ENCODE assay signal across 23 cellular contexts in genomic region chr22:47000888-47001287, GRCh38.
DNase-seq lines count a peak whose midpoint lies in the region; ATAC-seq and TF ChIP-seq lines count a peak whose summit lies in the region.
"Had no signal": no experiment of that assay in that cellular context is flagged by ENCODE, and none has a peak within 500 bp of the region (broad histone marks: within the 10 kb centered on the region; RNA-seq: fewer than 3 reads in every experiment).

No MANE protein-coding gene starts in this region.

- H3K4me3 ChIP-seq in A673 (ENCODE audit: low read depth, low read length, poor library complexity, severe bottlenecking) (no peak overlapping the region), right atrium auricular region (no peak overlapping the region)
- H3K4me3 ChIP-seq: BLaER1 treated with 17β-estradiol and CSF1 and Interleukin-3, amounts not matched to agents 10 nM and 100 nM; GM23338; K562; pancreas; PC-9; stomach had no signal

- peaks cover 22% of the 10 kb centered on the region for H3K4me1 Mint-ChIP-seq in activated T-helper 17 cell treated with anti-CD3 and anti-CD28 coated beads, Interleukin-2, amount 50 U/mL, for 72 hours

- no peaks in the 10 kb centered on the region for H3K9me3 ChIP-seq in A673 (ENCODE audit: low read depth, low read length, poor library complexity, severe bottlenecking)
- H3K9me3 ChIP-seq in right atrium auricular region = no peaks in the 10 kb centered on the region
- H3K9me3 ChIP-seq: pancreas, stomach had no signal

- H3K4me1 ChIP-seq in A673 (ENCODE audit: insufficient read depth, low read length, poor library complexity, severe bottlenecking) (no peaks in the 10 kb centered on the region), right atrium auricular region (no peaks in the 10 kb centered on the region)
- H3K4me1 ChIP-seq: stomach had no signal

- ATAC-seq in GM18498 (IDR thresholded peaks at IDR 0.05; ENCODE audit: unreplicated experiment) (peak; percentile 41), HG03196 (IDR thresholded peaks at IDR 0.05; ENCODE audit: unreplicated experiment) (peak; percentile 53), GM18870 (IDR thresholded peaks at IDR 0.05; ENCODE audit: unreplicated experiment) (no peak), sciatic nerve (no peak)
- ATAC-seq in activated T-helper 17 cell treated with anti-CD3 and anti-CD28 coated beads, Interleukin-2, amount 50 U/mL, for 72 hours (replicated peaks) = peak; percentile 78
- ATAC-seq: GM23338, K562, left cardiac atrium, pancreas, SK-N-SH treated with all-trans-retinoic acid at 6 μM for 48 hours had no signal

- peak overlapping the region; percentile 94 for H3K27ac Mint-ChIP-seq in activated T-helper 17 cell treated with anti-CD3 and anti-CD28 coated beads, Interleukin-2, amount 50 U/mL, for 72 hours

- POLR2A ChIA-PET in A673 (lab: Charles Lee; ENCODE audit: low non-redundant PET) = no interaction called here

- CTCF ChIA-PET in A673 (lab: Charles Lee) = no interaction called here

- no TSS peak for BruUV-seq in A673 (replicated peaks; lab: Mats Ljungman, UMichigan)

- H3K36me3 ChIP-seq in A673 (ENCODE audit: insufficient read depth, low read length, poor library complexity, severe bottlenecking) = no peaks in the 10 kb centered on the region
- H3K36me3 ChIP-seq in right atrium auricular region = no peaks in the 10 kb centered on the region
- H3K36me3 ChIP-seq: pancreas had no signal

- intact Hi-C loops in A673 (cut with micrococcal nuclease; ENCODE audit: unreplicated experiment) (no loop called here), sciatic nerve (cut with DNase I) (no loop called here)

- H3K27ac ChIP-seq in A673 (ENCODE audit: low read depth, low read length, poor library complexity, severe bottlenecking) (no peak overlapping the region), right atrium auricular region (no peak overlapping the region)
- H3K27ac ChIP-seq: BLaER1 treated with 17β-estradiol and CSF1 and Interleukin-3, amounts not matched to agents 10 nM and 100 nM; pancreas; PC-9; stomach; VCaP had no signal

- peaks cover 50% of the 10 kb centered on the region for H3K36me3 Mint-ChIP-seq in activated T-helper 17 cell treated with anti-CD3 and anti-CD28 coated beads, Interleukin-2, amount 50 U/mL, for 72 hours (ENCODE audit: low read depth)

- TF ChIP-seq CTCF in A673 (conservative IDR thresholded peaks at IDR 0.05; ENCODE audit: low read depth, low read length) (no peak), right atrium auricular region (IDR thresholded peaks at IDR 0.05) (no peak)

- no peaks in the 10 kb centered on the region for H3K9me3 Mint-ChIP-seq in activated T-helper 17 cell treated with anti-CD3 and anti-CD28 coated beads, Interleukin-2, amount 50 U/mL, for 72 hours
- H3K9me3 Mint-ChIP-seq: central memory CD8-positive, alpha-beta T cell; GM23338 had no signal

- peak; percentile 33 for DNase-seq in CMK (ENCODE audit: low read depth)
- no peak for DNase-seq in A673 (ENCODE audit: low spot score)
- DNase-seq in sciatic nerve (ENCODE audit: low spot score) = no peak
- DNase-seq in right atrium auricular region (ENCODE audit: low spot score) = no peak
- DNase-seq: activated CD8-positive, alpha-beta memory T cell treated with anti-CD3 and anti-CD28 coated beads, Interleukin-2, amount 50 U/mL, for 4 hours; DND-41; left cardiac atrium; NCI-H1436 treated with DMSO at 0.1 percent for 48 hours; NCI-H510A treated with DMSO at 0.1 percent for 48 hours; pancreas; PC-9; small intestine; stomach had no signal

- peak overlapping the region; percentile 73 for H3K4me3 Mint-ChIP-seq in activated T-helper 17 cell treated with anti-CD3 and anti-CD28 coated beads, Interleukin-2, amount 50 U/mL, for 72 hours
- H3K4me3 Mint-ChIP-seq: central memory CD8-positive, alpha-beta T cell; GM23338 had no signal

- no peaks in the 10 kb centered on the region for H3K27me3 Mint-ChIP-seq in activated T-helper 17 cell treated with anti-CD3 and anti-CD28 coated beads, Interleukin-2, amount 50 U/mL, for 72 hours
- H3K27me3 Mint-ChIP-seq: central memory CD8-positive, alpha-beta T cell had no signal

- no peaks in the 10 kb centered on the region for H3K27me3 ChIP-seq in A673 (replicated peaks; ENCODE audit: insufficient read depth, low read depth, low read length, poor library complexity)
- no peaks in the 10 kb centered on the region for H3K27me3 ChIP-seq in right atrium auricular region
- H3K27me3 ChIP-seq: pancreas, stomach had no signal

Comparison
In these comparisons a context has a peak if more than half of its experiments do, and no peak if none do; other contexts are left out.
1. ATAC-seq: peak in GM18498 (single experiment), HG03196 (single experiment) and activated T-helper 17 cell treated with anti-CD3 and anti-CD28 coated beads, Interleukin-2, amount 50 U/mL, for 72 hours (single experiment); none in GM18870 (single experiment) and sciatic nerve (single experiment).